ENCODE assay signal across 8 cellular contexts in genomic region chr11:68838572-68838964, GRCh38.
DNase-seq lines count a peak whose midpoint lies in the region; ATAC-seq and TF ChIP-seq lines count a peak whose summit lies in the region.

No MANE protein-coding gene starts in this region.

- peak overlapping the region; percentile 45 to 69 for H3K9ac ChIP-seq in duodenal mucosa (ENCODE audit: low read depth in 1 of 2, low read length in 2 of 2)

- ATAC-seq in SK-N-SH treated with all-trans-retinoic acid at 6 μM for 48 hours (no peak), GM21390 (IDR thresholded peaks at IDR 0.05; ENCODE audit: unreplicated experiment) (no peak), HG02642 (IDR thresholded peaks at IDR 0.05; ENCODE audit: poor library complexity, unreplicated experiment) (no peak)

- peak overlapping the region; percentile 98 for H3K27ac ChIP-seq in duodenal mucosa (ENCODE audit: low read depth, low read length)

- no peaks in the 10 kb centered on the region for H3K27me3 ChIP-seq in duodenal mucosa (ENCODE audit: control insufficient read depth in 1 of 2, insufficient read depth in 2 of 2, low read length in 2 of 2)
- peaks cover 17% of the 10 kb centered on the region for H3K27me3 ChIP-seq in neuron (ENCODE audit: insufficient read depth, low read length)

- H3K4me1 ChIP-seq in duodenal mucosa (ENCODE audit: control insufficient read depth in 1 of 2, insufficient read depth in 2 of 2, low read length in 2 of 2) = peaks cover 55 to 68% of the 10 kb centered on the region in 2 donors
- H3K4me1 ChIP-seq in neuron (ENCODE audit: insufficient read depth, low read length) = peaks cover 20% of the 10 kb centered on the region

- peak overlapping the region; percentile 77 for H2AFZ ChIP-seq in neuron (ENCODE audit: low read depth, low read length)

- H3K36me3 ChIP-seq in duodenal mucosa (ENCODE audit: control insufficient read depth in 1 of 2, insufficient read depth in 2 of 2, low read length in 2 of 2) (peaks cover 0 to 11% of the 10 kb centered on the region in 2 donors), neuron (ENCODE audit: insufficient read depth, low read length) (no peaks in the 10 kb centered on the region)

- H3K9me3 ChIP-seq in duodenal mucosa (ENCODE audit: control insufficient read depth in 1 of 2, low read length in 2 of 2) (no peaks in the 10 kb centered on the region), neuron (ENCODE audit: low read length) (no peaks in the 10 kb centered on the region)

- peak overlapping the region; percentile 60 for H3K4me3 ChIP-seq in duodenal mucosa (ENCODE audit: low read depth in 1 of 2, low read length in 2 of 2)
- H3K4me3 ChIP-seq in neuron (ENCODE audit: low read length) = peak overlapping the region; percentile 61

- DNase-seq in EL = peak; percentile 18
- DNase-seq in SW 1271 (lab: John Stamatoyannopoulos, UW) = no peak
- no peak for DNase-seq in hepatic stellate cell (ENCODE audit: low spot score)

TF ChIP-seq in SK-N-SH treated with all-trans-retinoic acid at 6 μM for 48 hours, 23 proteins besides CTCF, POLR2A, EP300 and RAD21:
- TF ChIP-seq ESRRG (CRISPR knock-in tag; IDR thresholded peaks at IDR 0.05) (0 out of 2 replicates have a peak, but pooled peaks have one; percentile 28), TCF4 (CRISPR knock-in tag; IDR thresholded peaks at IDR 0.05; ENCODE audit: borderline replicate concordance) (no peak)
